ENCODE assay signal across 23 cellular contexts in genomic region chr1:229142496-229142895, GRCh38.
DNase-seq lines count a peak whose midpoint lies in the region; ATAC-seq and TF ChIP-seq lines count a peak whose summit lies in the region.
"Had no signal": no experiment of that assay in that cellular context is flagged by ENCODE, and none has a peak within 500 bp of the region (broad histone marks: within the 10 kb centered on the region; RNA-seq: fewer than 3 reads in every experiment).

No MANE protein-coding gene starts in this region.

- no peak overlapping the region for H3K4me3 Mint-ChIP-seq in dendritic cell treated with granulocyte-macrophage colony-stimulating factor and Interleukin-4, amounts not matched to agents 40 ng/mL and 50 ng/mL, for 4 days
- H3K4me3 Mint-ChIP-seq in mesothelial cell of epicardium = no peak overlapping the region
- peak overlapping the region; percentile 30 for H3K4me3 Mint-ChIP-seq in type B pancreatic cell
- H3K4me3 Mint-ChIP-seq: CD14-positive monocyte; CD4-positive, alpha-beta T cell; CD8-positive, alpha-beta memory T cell had no signal

- ATAC-seq in HG03520 (IDR thresholded peaks at IDR 0.05; ENCODE audit: unreplicated experiment) = no peak
- no peak for ATAC-seq in GM18907 (IDR thresholded peaks at IDR 0.05; ENCODE audit: unreplicated experiment)
- ATAC-seq: A549 had no signal

- H3K36me3 ChIP-seq in KOPT-K1 (ENCODE audit: insufficient read depth, low read length) = no peaks in the 10 kb centered on the region
- H3K36me3 ChIP-seq: BE2C; BLaER1 treated with 17β-estradiol and CSF1 and Interleukin-3, amounts not matched to agents 10 nM and 100 nM had no signal

- DNase-seq in mesothelial cell of epicardium (ENCODE audit: low spot score in 2 of 2, unreplicated experiment in 2 of 2) (no peak), type B pancreatic cell (ENCODE audit: extremely low spot score, unreplicated experiment) (no peak), NCI-H2227 (lab: John Stamatoyannopoulos, UW; ENCODE audit: unreplicated experiment) (no peak)
- DNase-seq: 8988T; ACHN; AML-193; BE2C; Calu3; CD4-positive, alpha-beta T cell; CD8-positive, alpha-beta memory T cell; DMS53; DMS79 treated with DMSO at 0.1 percent for 48 hours; GF-D8; GM23248; H7; HCEC 1CT had no signal

- H3K27ac Mint-ChIP-seq in dendritic cell treated with granulocyte-macrophage colony-stimulating factor and Interleukin-4, amounts not matched to agents 40 ng/mL and 50 ng/mL, for 4 days = peak overlapping the region; percentile 12
- H3K27ac Mint-ChIP-seq in mesothelial cell of epicardium (peak overlapping the region; percentile 73), type B pancreatic cell (peak overlapping the region; percentile 98)
- H3K27ac Mint-ChIP-seq: CD4-positive, alpha-beta T cell; CD8-positive, alpha-beta memory T cell had no signal

- no peaks in the 10 kb centered on the region for H3K9me3 ChIP-seq in KOPT-K1 (ENCODE audit: insufficient read depth, low read length, poor library complexity, severe bottlenecking)
- H3K9me3 ChIP-seq: A549; BE2C; BLaER1 treated with 17β-estradiol and CSF1 and Interleukin-3, amounts not matched to agents 10 nM and 100 nM had no signal

- no peaks in the 10 kb centered on the region for H3K9me3 Mint-ChIP-seq in dendritic cell treated with granulocyte-macrophage colony-stimulating factor and Interleukin-4, amounts not matched to agents 40 ng/mL and 50 ng/mL, for 4 days
- no peaks in the 10 kb centered on the region for H3K9me3 Mint-ChIP-seq in mesothelial cell of epicardium
- no peaks in the 10 kb centered on the region for H3K9me3 Mint-ChIP-seq in type B pancreatic cell
- H3K9me3 Mint-ChIP-seq: CD14-positive monocyte; CD4-positive, alpha-beta T cell; CD8-positive, alpha-beta memory T cell had no signal

- H3K36me3 Mint-ChIP-seq in dendritic cell treated with granulocyte-macrophage colony-stimulating factor and Interleukin-4, amounts not matched to agents 40 ng/mL and 50 ng/mL, for 4 days (ENCODE audit: low read depth) = no peaks in the 10 kb centered on the region
- H3K36me3 Mint-ChIP-seq in mesothelial cell of epicardium (no peaks in the 10 kb centered on the region), type B pancreatic cell (no peaks in the 10 kb centered on the region)
- H3K36me3 Mint-ChIP-seq: CD8-positive, alpha-beta memory T cell had no signal

- TF ChIP-seq CTCF in mesothelial cell of epicardium (IDR thresholded peaks at IDR 0.05; ENCODE audit: unreplicated experiment) (no peak), type B pancreatic cell (conservative IDR thresholded peaks at IDR 0.05) (no peak)

- peaks cover 30% of the 10 kb centered on the region for H3K4me1 Mint-ChIP-seq in dendritic cell treated with granulocyte-macrophage colony-stimulating factor and Interleukin-4, amounts not matched to agents 40 ng/mL and 50 ng/mL, for 4 days (ENCODE audit: low read depth)
- H3K4me1 Mint-ChIP-seq in mesothelial cell of epicardium (peaks cover 21% of the 10 kb centered on the region), type B pancreatic cell (ENCODE audit: unreplicated experiment) (peaks cover 45% of the 10 kb centered on the region)

- peak overlapping the region; percentile 94 for H3K27ac ChIP-seq in KOPT-K1 (ENCODE audit: low read depth, low read length, poor library complexity, severe bottlenecking)
- H3K27ac ChIP-seq: A549; BLaER1 treated with 17β-estradiol and CSF1 and Interleukin-3, amounts not matched to agents 10 nM and 100 nM; GM23248 had no signal

- peaks cover 10% of the 10 kb centered on the region for H3K27me3 Mint-ChIP-seq in dendritic cell treated with granulocyte-macrophage colony-stimulating factor and Interleukin-4, amounts not matched to agents 40 ng/mL and 50 ng/mL, for 4 days
- peaks cover 9% of the 10 kb centered on the region for H3K27me3 Mint-ChIP-seq in mesothelial cell of epicardium (ENCODE audit: low read depth)
- peaks cover 6% of the 10 kb centered on the region for H3K27me3 Mint-ChIP-seq in type B pancreatic cell
- H3K27me3 Mint-ChIP-seq: CD4-positive, alpha-beta T cell had no signal

- intact Hi-C loops in dendritic cell treated with granulocyte-macrophage colony-stimulating factor and Interleukin-4, amounts not matched to agents 40 ng/mL and 50 ng/mL, for 4 days (cut with micrococcal nuclease) = no loop called here

Comparison
In these comparisons a context has a peak if more than half of its experiments do, and no peak if none do; other contexts are left out.
1. H3K27ac Mint-ChIP-seq: peak in every context shown above with its lines; median percentile 98 in type B pancreatic cell; 73 in mesothelial cell of epicardium; 12 in dendritic cell treated with granulocyte-macrophage colony-stimulating factor and Interleukin-4, amounts not matched to agents 40 ng/mL and 50 ng/mL, for 4 days.